ENCODE assay signal across 26 cellular contexts in genomic region chr10:77191324-77192049, GRCh38.
"Had no signal": no experiment of that assay in that cellular context is flagged by ENCODE, and none has a peak within 500 bp of the region (broad histone marks: within the 10 kb centered on the region; RNA-seq: fewer than 3 reads in every experiment).

No MANE protein-coding gene starts in this region.

- DNase-seq: activated CD4-positive, alpha-beta memory T cell treated with anti-CD3 and anti-CD28 coated beads for 36 hours; activated CD4-positive, alpha-beta T cell treated with anti-CD3 and anti-CD28 coated beads, Interleukin-2, amount 10 ng/mL, durations not matched to agents 7 days and 5 days; activated CD4-positive, CD25-positive, alpha-beta regulatory T cell; activated CD8-positive, alpha-beta memory T cell treated with anti-CD3 and anti-CD28 coated beads for 24 hours; activated gamma-delta T cell; activated naive CD4-positive, alpha-beta T cell treated with anti-CD3 and anti-CD28 coated beads for 36 hours; activated T-cell treated with anti-CD3 and anti-CD28 coated beads, Interleukin-2, amount 50 U/mL, for 48 hours; brain microvascular endothelial cell; NCI-H1092; NCI-H1694 treated with DMSO at 0.1 percent for 48 hours; NCI-H2029 treated with DMSO at 0.1 percent for 48 hours; NCI-H345; NCI-H510A; NCI-H526 treated with DMSO at 0.1 percent for 48 hours; NK-92 treated with Interleukin-12 subunit alpha and Interleukin-12 subunit beta, amount 100 ng/mL, for 24 hours; OCI-M1; RPMI8226; T-cell; T-helper 2 cell had no signal

- ATAC-seq: activated T-helper 17 cell treated with anti-CD3 and anti-CD28 coated beads, Interleukin-2, amount 50 U/mL, for 72 hours; Panc1; Right ventricle myocardium inferior; T-cell had no signal

- H3K36me3 ChIP-seq: brain microvascular endothelial cell, cardiac muscle cell had no signal

- H3K27me3 ChIP-seq: brain microvascular endothelial cell, cardiac muscle cell had no signal

- H3K27ac ChIP-seq: brain microvascular endothelial cell, cardiac muscle cell, KMS-11, SK-N-MC, VCaP had no signal

- H3K4me3 ChIP-seq: cardiac muscle cell, SK-N-MC had no signal

- H3K9ac ChIP-seq: KMS-11 had no signal
